Comparison of ENCODE assay signal across 8 cellular contexts in genomic region chr6:109383438-109383940, GRCh38. TPM values are rescaled to one million over a fixed set of nuclear protein-coding genes. Genes with fewer than 3 reads are reported as not detected.
DNase-seq lines count a peak whose midpoint lies in the region; ATAC-seq and TF ChIP-seq lines count a peak whose summit lies in the region.

No MANE protein-coding gene starts in this region.

- peak overlapping the region; percentile 87 for H3K4me2 ChIP-seq in MM.1S (ENCODE audit: low read depth, low read length)

- H3K4me1 ChIP-seq in MM.1S (ENCODE audit: low read length): peaks cover 11% of the 10 kb centered on the region; the same call in 1 of the 2 replicates

- no peaks in the 10 kb centered on the region for H3K9me3 Mint-ChIP-seq in CD14-positive monocyte
- H3K9me3 Mint-ChIP-seq in nephron: no peaks in the 10 kb centered on the region

- TF ChIP-seq CTCF in CD14-positive monocyte (IDR thresholded peaks at IDR 0.05): peak; percentile 74
- no peak for TF ChIP-seq CTCF in MM.1S (IDR thresholded peaks at IDR 0.05; ENCODE audit: low read length)
- peak; percentile 23 for TF ChIP-seq CTCF in coronary artery (IDR thresholded peaks at IDR 0.05)
- peak in 2 of 3 experiments; percentile 33 to 46 for TF ChIP-seq CTCF in nephron (IDR thresholded peaks at IDR 0.05; ENCODE audit: unreplicated experiment in 3 of 3)

- no peaks in the 10 kb centered on the region for H3K27me3 ChIP-seq in MM.1S (replicated peaks; ENCODE audit: insufficient read depth, low read length)

- H3K4me3 ChIP-seq in MM.1S (ENCODE audit: low read length): peak overlapping the region; percentile 92
- H3K4me3 ChIP-seq in coronary artery: peak overlapping the region; percentile 96

- H3F3A ChIP-seq in MM.1S (ENCODE audit: insufficient read depth, low read length): peaks cover 24% of the 10 kb centered on the region

- ATAC-seq in GM21576 (IDR thresholded peaks at IDR 0.05; ENCODE audit: unreplicated experiment): no peak
- ATAC-seq in GM21423 (IDR thresholded peaks at IDR 0.05; ENCODE audit: unreplicated experiment): no peak

- intact Hi-C loops in CD14-positive monocyte (cut with micrococcal nuclease): loop anchor here (2.0 to 10.0 kb wide), 5 partner anchors 74 to 826 kb away; partner anchors contain the start of genes CEP57L1 (in 1 of the 2), MICAL1 (in 1 of the 2) and SESN1 (in 1 of the 2)

- H3K4me1 Mint-ChIP-seq in CD14-positive monocyte (peaks cover 46% of the 10 kb centered on the region), nephron (peaks cover 51% of the 10 kb centered on the region)

- peaks cover 34% of the 10 kb centered on the region for H3K79me2 ChIP-seq in MM.1S (ENCODE audit: low read length)

- H3K36me3 ChIP-seq in MM.1S (replicated peaks; ENCODE audit: insufficient read depth, low read length): no peaks in the 10 kb centered on the region; the same call in 1 of the 2 replicates

- H3K36me3 Mint-ChIP-seq in CD14-positive monocyte: peaks cover 10% of the 10 kb centered on the region in 2 donors
- H3K36me3 Mint-ChIP-seq in nephron (ENCODE audit: low read depth): peaks cover 6% of the 10 kb centered on the region

- no peaks in the 10 kb centered on the region for H3K9me3 ChIP-seq in MM.1S (replicated peaks; ENCODE audit: insufficient read depth, low read length)

- no peak for DNase-seq in CD14-positive monocyte (ENCODE audit: low spot score)
- DNase-seq in MM.1S: no peak
- no peak for DNase-seq in coronary artery (ENCODE audit: low spot score)
- no peak for DNase-seq in AG08396 (ENCODE audit: low spot score)
- DNase-seq in NCI-H1436 treated with DMSO at 0.1 percent for 48 hours (lab: John Stamatoyannopoulos, UW): no peak

- peak overlapping the region; percentile 79 for H2AFZ ChIP-seq in MM.1S (ENCODE audit: low read length)

- H4K20me1 ChIP-seq in MM.1S (ENCODE audit: insufficient read depth, low read length): peaks cover 25% of the 10 kb centered on the region

- peak overlapping the region; percentile 98; the same call in 1 of the 2 replicates for H3K27ac ChIP-seq in MM.1S (ENCODE audit: low read length)
- peak overlapping the region; percentile 99 to 100 for H3K27ac ChIP-seq in coronary artery

- H3K4me3 Mint-ChIP-seq in CD14-positive monocyte: peak overlapping the region; percentile 91 to 95
- H3K4me3 Mint-ChIP-seq in nephron: peak overlapping the region; percentile 95 to 98 (median 97)

- H3K9ac ChIP-seq in MM.1S (ENCODE audit: low read length): peak overlapping the region; percentile 84; the same call in 1 of the 2 replicates

- H3K27ac Mint-ChIP-seq in CD14-positive monocyte (peak overlapping the region; percentile 99 to 100 (median 100)), nephron (peak overlapping the region; percentile 100)

- H3K9me2 ChIP-seq in MM.1S (replicated peaks; ENCODE audit: insufficient read depth, low read length): no peaks in the 10 kb centered on the region

- H3K27me3 Mint-ChIP-seq in CD14-positive monocyte (ENCODE audit: low read depth in 3 of 3) (no peaks in the 10 kb centered on the region), nephron (ENCODE audit: low read depth) (no peaks in the 10 kb centered on the region)

RNA-seq across cellular contexts. Expression of gene CD164, which starts 1.2 kb away (rescaled TPM):
- polyA plus RNA-seq in CD14-positive monocyte: 100 to 1,000 TPM; 272 to 392 TPM

RNA-seq across cellular contexts. Expression of gene PPIL6, which starts 56.9 kb away (rescaled TPM):
- polyA plus RNA-seq in CD14-positive monocyte: under 1 TPM; 0.14 to 0.28 TPM

RNA-seq across cellular contexts. Expression of gene SMPD2, which starts 57.0 kb away (rescaled TPM):
- 10 to 100 TPM in 1 of 2 donors, 1 to 10 TPM in 1; 9.5 to 12.3 TPM for polyA plus RNA-seq in CD14-positive monocyte
